25 cellular contexts compared by ENCODE assay signal in genomic region chr2:65061910-65062339, GRCh38. TPM values are rescaled to one million over a fixed set of nuclear protein-coding genes. Genes with fewer than 3 reads are reported as not detected.
DNase-seq lines count a peak whose midpoint lies in the region; ATAC-seq and TF ChIP-seq lines count a peak whose summit lies in the region.
"Had no signal": no experiment of that assay in that cellular context is flagged by ENCODE, and none has a peak within 500 bp of the region (broad histone marks: within the 10 kb centered on the region; RNA-seq: fewer than 3 reads in every experiment).

No MANE protein-coding gene starts in this region.

- no peaks in the 10 kb centered on the region for H3K36me3 Mint-ChIP-seq in glutamatergic neuron (ENCODE audit: unreplicated experiment)
- H3K36me3 Mint-ChIP-seq: immature natural killer cell had no signal

- H3K27me3 ChIP-seq in WERI-Rb-1 (ENCODE audit: insufficient read depth, low read depth, severe bottlenecking) (no peaks in the 10 kb centered on the region), skeletal muscle tissue (ENCODE audit: control insufficient read depth in 3 of 3, insufficient read depth in 3 of 3, low read length in 3 of 3) (no peaks in the 10 kb centered on the region)
- H3K27me3 ChIP-seq: hepatocyte had no signal

- H3K9ac ChIP-seq in skeletal muscle tissue (ENCODE audit: low read depth in 1 of 3, low read length in 3 of 3): peak overlapping the region in 1 of 3 donors; percentile 21

- H3K36me3 ChIP-seq in WERI-Rb-1: no peaks in the 10 kb centered on the region; the same call in none of the 2 replicates
- no peaks in the 10 kb centered on the region for H3K36me3 ChIP-seq in skeletal muscle tissue (ENCODE audit: control insufficient read depth in 3 of 3, insufficient read depth in 3 of 3, low read length in 3 of 3)
- H3K36me3 ChIP-seq: left ventricle myocardium inferior had no signal

- peak overlapping the region; percentile 39 for H3K27ac Mint-ChIP-seq in glutamatergic neuron (ENCODE audit: unreplicated experiment)
- H3K27ac Mint-ChIP-seq: activated CD8-positive, alpha-beta memory T cell treated with anti-CD3 and anti-CD28 coated beads, Interleukin-2, amount 10 ng/mL, durations not matched to agents 7 days and 5 days; activated naive CD4-positive, alpha-beta T cell treated with anti-CD3 and anti-CD28 coated beads, Interleukin-2, amount 10 ng/mL, durations not matched to agents 7 days and 5 days; GM23338; immature natural killer cell; progenitor cell of endocrine pancreas had no signal

- ATAC-seq in HG03460 (IDR thresholded peaks at IDR 0.05; ENCODE audit: unreplicated experiment): no peak
- ATAC-seq: A549; activated CD8-positive, alpha-beta memory T cell treated with anti-CD3 and anti-CD28 coated beads, Interleukin-2, amount 10 ng/mL, durations not matched to agents 7 days and 5 days; GM23338; Right ventricle myocardium inferior had no signal

- H3K4me1 ChIP-seq in skeletal muscle tissue (ENCODE audit: control insufficient read depth in 3 of 3, insufficient read depth in 3 of 3, low read length in 3 of 3): peaks cover 77 to 82% (median 80%) of the 10 kb centered on the region in 3 donors

- DNase-seq in GM13976 (ENCODE audit: low spot score) (peak; percentile 3), WERI-Rb-1 (no peak), glutamatergic neuron (no peak), HuH-7 (ENCODE audit: low spot score) (no peak), NCI-H1436 (lab: John Stamatoyannopoulos, UW) (no peak), NCI-H2227 treated with DMSO at 0.1 percent for 48 hours (lab: John Stamatoyannopoulos, UW) (no peak)
- DNase-seq: activated CD4-positive, alpha-beta T cell treated with anti-CD3 and anti-CD28 coated beads, Interleukin-2, amount 50 U/mL, for 1 hour; activated CD8-positive, alpha-beta memory T cell treated with anti-CD3 and anti-CD28 coated beads, Interleukin-2, amount 10 ng/mL, durations not matched to agents 7 days and 5 days; activated naive CD4-positive, alpha-beta T cell treated with anti-CD3 and anti-CD28 coated beads, Interleukin-2, amount 10 ng/mL, durations not matched to agents 7 days and 5 days; amniotic stem cell; cortex of kidney; DMS79 treated with DMSO at 0.1 percent for 48 hours; immature natural killer cell; left ventricle myocardium inferior; NCI-H1694; NCI-H226; stimulated activated CD8-positive, alpha-beta memory T cell treated with anti-CD3 and anti-CD28 coated beads, Interleukin-4, amount 100 ng/mL, for 48 hours had no signal

- TF ChIP-seq CTCF in GM13976 (IDR thresholded peaks at IDR 0.05; ENCODE audit: borderline replicate concordance, control extremely low read depth, extremely low read depth, insufficient read depth, missing control alignments) (no peak), WERI-Rb-1 (IDR thresholded peaks at IDR 0.05; ENCODE audit: low read depth, low read length) (no peak), glutamatergic neuron (IDR thresholded peaks at IDR 0.05; ENCODE audit: partially characterized antibody, unreplicated experiment) (no peak)

- H3K9me3 ChIP-seq in WERI-Rb-1 (ENCODE audit: severe bottlenecking): no peaks in the 10 kb centered on the region
- H3K9me3 ChIP-seq in skeletal muscle tissue (ENCODE audit: control insufficient read depth in 3 of 3, low read length in 3 of 3): no peaks in the 10 kb centered on the region
- H3K9me3 ChIP-seq: A549, left ventricle myocardium inferior had no signal

- H3K27ac ChIP-seq in WERI-Rb-1: peak overlapping the region; percentile 69
- H3K27ac ChIP-seq in skeletal muscle tissue (ENCODE audit: low read depth, low read length): peak overlapping the region; percentile 93
- H3K27ac ChIP-seq: A549, hepatocyte, left ventricle myocardium inferior had no signal

- in situ Hi-C loops in GM13976 (cut with MboI; ENCODE audit: low sequenced_read_pairs, unreplicated experiment): loop anchor here (10.0 kb wide), 2 partner anchors 103 to 503 kb away; no protein-coding TSS in a partner anchor

- H3K4me3 ChIP-seq in WERI-Rb-1 (ENCODE audit: low read depth, low read length) (no peak overlapping the region), skeletal muscle tissue (ENCODE audit: low read length in 3 of 3) (no peak overlapping the region)
- H3K4me3 ChIP-seq: A549, GM23338, hepatocyte, K562, left ventricle myocardium inferior had no signal

- H3K4me1 Mint-ChIP-seq in glutamatergic neuron (ENCODE audit: low read depth, unreplicated experiment): peaks cover 48% of the 10 kb centered on the region

- H3K4me3 Mint-ChIP-seq in glutamatergic neuron (ENCODE audit: unreplicated experiment): no peak overlapping the region
- H3K4me3 Mint-ChIP-seq: activated CD8-positive, alpha-beta memory T cell treated with anti-CD3 and anti-CD28 coated beads, Interleukin-2, amount 10 ng/mL, durations not matched to agents 7 days and 5 days; activated naive CD4-positive, alpha-beta T cell treated with anti-CD3 and anti-CD28 coated beads, Interleukin-2, amount 10 ng/mL, durations not matched to agents 7 days and 5 days; GM23338; immature natural killer cell had no signal

- peaks cover 11% of the 10 kb centered on the region for H3K27me3 Mint-ChIP-seq in glutamatergic neuron (ENCODE audit: unreplicated experiment)
- H3K27me3 Mint-ChIP-seq: activated CD8-positive, alpha-beta memory T cell treated with anti-CD3 and anti-CD28 coated beads, Interleukin-2, amount 10 ng/mL, durations not matched to agents 7 days and 5 days; activated naive CD4-positive, alpha-beta T cell treated with anti-CD3 and anti-CD28 coated beads, Interleukin-2, amount 10 ng/mL, durations not matched to agents 7 days and 5 days; progenitor cell of endocrine pancreas had no signal

- H3K9me3 Mint-ChIP-seq in glutamatergic neuron (ENCODE audit: unreplicated experiment): peaks cover 14% of the 10 kb centered on the region
- H3K9me3 Mint-ChIP-seq: activated naive CD4-positive, alpha-beta T cell treated with anti-CD3 and anti-CD28 coated beads, Interleukin-2, amount 10 ng/mL, durations not matched to agents 7 days and 5 days; GM23338 had no signal

RNA-seq across cellular contexts. Expression of gene CEP68, which starts 5.7 kb away (rescaled TPM):
- 38.3 TPM for total RNA-seq in glutamatergic neuron (ENCODE audit: unreplicated experiment)
- 27.1 TPM for total RNA-seq in skeletal muscle tissue
